Comparison of ENCODE assay signal across 8 cellular contexts in genomic region chr1:116417678-116418077, GRCh38. TPM values are rescaled to one million over a fixed set of nuclear protein-coding genes. Genes with fewer than 3 reads are reported as not detected.
DNase-seq lines count a peak whose midpoint lies in the region; ATAC-seq and TF ChIP-seq lines count a peak whose summit lies in the region.

No MANE protein-coding gene starts in this region.

- H3K9me3 Mint-ChIP-seq in activated naive CD4-positive, alpha-beta T cell treated with anti-CD3 and anti-CD28 coated beads, Interleukin-2, amount 10 ng/mL, durations not matched to agents 7 days and 5 days = no peaks in the 10 kb centered on the region
- H3K9me3 Mint-ChIP-seq in memory B cell = no peaks in the 10 kb centered on the region

- CTCF ChIA-PET in activated naive CD4-positive, alpha-beta T cell treated with anti-CD3 and anti-CD28 coated beads, Interleukin-2, amount 10 ng/mL, durations not matched to agents 7 days and 5 days (lab: Charles Lee) = interaction anchor here (0.6 to 1.6 kb wide), 5 partner anchors 31 to 307 kb away, joined by 3 to 8 read pairs (median 3); no protein-coding TSS in a partner anchor

- no peak overlapping the region for H3K27ac ChIP-seq in brain microvascular endothelial cell
- peak overlapping the region in 3 of 4 donors; percentile 75 to 87 (median 83) for H3K27ac ChIP-seq in tibial nerve

- TF ChIP-seq CTCF in brain microvascular endothelial cell (IDR thresholded peaks at IDR 0.05; ENCODE audit: low read depth, low read length, missing control alignments) = no peak
- TF ChIP-seq CTCF in tibial nerve (IDR thresholded peaks at IDR 0.05) = no peak
- no peak for TF ChIP-seq CTCF in GM13977 (IDR thresholded peaks at IDR 0.05; ENCODE audit: extremely low read depth, insufficient read depth, missing control alignments)

- H3K36me3 ChIP-seq in brain microvascular endothelial cell (replicated peaks) = no peaks in the 10 kb centered on the region
- H3K36me3 ChIP-seq in tibial nerve = no peaks in the 10 kb centered on the region

- H3K27me3 ChIP-seq in brain microvascular endothelial cell (replicated peaks) = no peaks in the 10 kb centered on the region
- no peaks in the 10 kb centered on the region for H3K27me3 ChIP-seq in tibial nerve

- H3K4me1 ChIP-seq in tibial nerve = peaks cover 0 to 35% (median 10%) of the 10 kb centered on the region in 4 donors

- H3K36me3 Mint-ChIP-seq in activated naive CD4-positive, alpha-beta T cell treated with anti-CD3 and anti-CD28 coated beads, Interleukin-2, amount 10 ng/mL, durations not matched to agents 7 days and 5 days = peaks cover 15% of the 10 kb centered on the region
- H3K36me3 Mint-ChIP-seq in memory B cell = peaks cover 6% of the 10 kb centered on the region

- no peak for ATAC-seq in memory B cell (ENCODE audit: low read depth)

- H3K4me3 Mint-ChIP-seq in activated naive CD4-positive, alpha-beta T cell treated with anti-CD3 and anti-CD28 coated beads, Interleukin-2, amount 10 ng/mL, durations not matched to agents 7 days and 5 days = peak overlapping the region; percentile 88
- H3K4me3 Mint-ChIP-seq in memory B cell = peak overlapping the region; percentile 93

- TF ChIP-seq EP300 in tibial nerve (IDR thresholded peaks at IDR 0.05) = no peak

- peaks cover 9% of the 10 kb centered on the region for H3K27me3 Mint-ChIP-seq in activated naive CD4-positive, alpha-beta T cell treated with anti-CD3 and anti-CD28 coated beads, Interleukin-2, amount 10 ng/mL, durations not matched to agents 7 days and 5 days
- no peaks in the 10 kb centered on the region for H3K27me3 Mint-ChIP-seq in memory B cell

- no peak for TF ChIP-seq POLR2A in tibial nerve (IDR thresholded peaks at IDR 0.05)

- peaks cover 57% of the 10 kb centered on the region for H3K4me1 Mint-ChIP-seq in activated naive CD4-positive, alpha-beta T cell treated with anti-CD3 and anti-CD28 coated beads, Interleukin-2, amount 10 ng/mL, durations not matched to agents 7 days and 5 days
- H3K4me1 Mint-ChIP-seq in memory B cell = peaks cover 15% of the 10 kb centered on the region

- H3K4me3 ChIP-seq in brain microvascular endothelial cell (ENCODE audit: low read depth, low read length) = peak overlapping the region; percentile 67
- H3K4me3 ChIP-seq in tibial nerve = peak overlapping the region; percentile 58 to 91 (median 72)

- peak overlapping the region; percentile 91 for H3K27ac Mint-ChIP-seq in activated naive CD4-positive, alpha-beta T cell treated with anti-CD3 and anti-CD28 coated beads, Interleukin-2, amount 10 ng/mL, durations not matched to agents 7 days and 5 days
- peak overlapping the region; percentile 92 for H3K27ac Mint-ChIP-seq in memory B cell

- H3K9me3 ChIP-seq in tibial nerve = no peaks in the 10 kb centered on the region

- whole genome bisulfite sequencing in tibial nerve, 2 donors = 76 to 82% methylated on average over 6 of the region's 6 CpGs

- no peak for DNase-seq in activated naive CD4-positive, alpha-beta T cell treated with anti-CD3 and anti-CD28 coated beads, Interleukin-2, amount 10 ng/mL, durations not matched to agents 7 days and 5 days
- DNase-seq in activated naive CD4-positive, alpha-beta T cell treated with anti-CD3 and anti-CD28 coated beads, Interleukin-2, amount 50 U/mL, for 16 hours = no peak
- no peak for DNase-seq in brain microvascular endothelial cell
- DNase-seq in memory B cell (ENCODE audit: low spot score in 2 of 2) = no peak
- no peak for DNase-seq in tibial nerve (ENCODE audit: low spot score in 2 of 2)
- DNase-seq in GM13977 (ENCODE audit: low spot score) = no peak
- DNase-seq in NCI-H146 (lab: John Stamatoyannopoulos, UW) = no peak
- no peak for DNase-seq in activated CD4-positive, alpha-beta T cell treated with anti-CD3 and anti-CD28 coated beads for 1 hour

- in situ Hi-C loops in brain microvascular endothelial cell (cut with HindIII; ENCODE audit: low pct_ligation_motif_present, low sequenced_read_pairs) (no loop called here), GM13977 (cut with MboI; ENCODE audit: low pct_unique_long_range_greater_than_20kb, low sequenced_read_pairs, unreplicated experiment) (no loop called here)

RNA-seq across cellular contexts. Expression of gene ATP1A1, which starts 44.6 kb away (rescaled TPM):
- 100 to 1,000 TPM; 226 to 325 (median 267) TPM for total RNA-seq in tibial nerve
